Comparison of ENCODE assay signal across 1 cellular context in genomic region chr11:121801796-121802195, GRCh38.
TF ChIP-seq lines count a peak whose summit lies in the region.

No MANE protein-coding gene starts in this region.

TF ChIP-seq in WTC11, 78 proteins besides CTCF, POLR2A, EP300 and RAD21 (continued from another document):
- TF ChIP-seq ZNF425 (CRISPR knock-in tag; conservative IDR thresholded peaks at IDR 0.05), result no peak
- TF ChIP-seq ZNF423 (CRISPR knock-in tag; IDR thresholded peaks at IDR 0.05), result no peak
